Comparison of ENCODE assay signal across 1 cellular context in genomic region chr11:35248558-35249323, GRCh38.
TF ChIP-seq lines count a peak whose summit lies in the region.

No MANE protein-coding gene starts in this region.

TF ChIP-seq in IMR-90, 13 proteins besides CTCF, POLR2A, EP300 and RAD21:
- TF ChIP-seq CEBPB (IDR thresholded peaks at IDR 0.05; ENCODE audit: low read depth, low read length) (peak; percentile 41), ELK1 (IDR thresholded peaks at IDR 0.05; ENCODE audit: borderline replicate concordance, low read depth, low read length) (no peak), CHD1 (IDR thresholded peaks at IDR 0.05; ENCODE audit: low read depth, low read length) (no peak)
